ENCODE assay signal across 14 cellular contexts in genomic region chr1:19427087-19427781, GRCh38. TPM values are rescaled to one million over a fixed set of nuclear protein-coding genes. Genes with fewer than 3 reads are reported as not detected.
A peak's percentile ranks its signal among the peaks of the same experiment; 100 is the strongest.
DNase-seq lines count a peak whose midpoint lies in the region; ATAC-seq and TF ChIP-seq lines count a peak whose summit lies in the region.
"Had no signal": no experiment of that assay in that cellular context is flagged by ENCODE, and none has a peak within 500 bp of the region (broad histone marks: within the 10 kb centered on the region; RNA-seq: fewer than 3 reads in every experiment).

No MANE protein-coding gene starts in this region.

- peak; percentile 94 for DNase-seq in H4 (ENCODE audit: low spot score)
- DNase-seq in stomach = no peak
- no peak for DNase-seq in DMS153 treated with DMSO at 0.1 percent for 48 hours (lab: John Stamatoyannopoulos, UW; ENCODE audit: unreplicated experiment)
- no peak for DNase-seq in DMS153 (lab: John Stamatoyannopoulos, UW)
- DNase-seq: activated CD4-positive, alpha-beta T cell treated with anti-CD3 and anti-CD28 coated beads, Interleukin-2, amount 10 ng/mL, durations not matched to agents 24 days and 14 days; brain microvascular endothelial cell; GDM1; hippocampal formation; NCI-H146; nucleus accumbens had no signal

- TF ChIP-seq CTCF in liver (IDR thresholded peaks at IDR 0.05; ENCODE audit: low read depth, low read length, missing input control) (no peak), stomach (IDR thresholded peaks at IDR 0.05) (no peak)

- H3K9me3 ChIP-seq in liver (ENCODE audit: control insufficient read depth in 4 of 4, low read length in 3 of 4) (no peaks in the 10 kb centered on the region), stomach (no peaks in the 10 kb centered on the region)

- no peak for TF ChIP-seq POLR2A in stomach (IDR thresholded peaks at IDR 0.05)

- H3K4me3 ChIP-seq in liver (ENCODE audit: low read depth in 1 of 3, low read length in 3 of 3) (no peak overlapping the region), stomach (no peak overlapping the region)

- no peaks in the 10 kb centered on the region for H3K36me3 ChIP-seq in liver (ENCODE audit: control insufficient read depth in 4 of 4, insufficient read depth in 3 of 4, low read depth in 1 of 4, low read length in 3 of 4)
- H3K36me3 ChIP-seq in stomach = peaks cover 0 to 4% (median 0%) of the 10 kb centered on the region in 4 donors

- intact Hi-C loops in stomach (cut with DNase I; ENCODE audit: low total_unique reads) = no loop called here

- TF ChIP-seq RAD21 in liver (IDR thresholded peaks at IDR 0.05) = no peak

- H3K9ac ChIP-seq in liver (ENCODE audit: low read depth in 1 of 2, low read length in 2 of 2) = no peak overlapping the region

- TF ChIP-seq EP300 in stomach (IDR thresholded peaks at IDR 0.05) = peak; percentile 34

- ATAC-seq in GM19328 (IDR thresholded peaks at IDR 0.05; ENCODE audit: unreplicated experiment) = no peak
- no peak for ATAC-seq in GM19467 (IDR thresholded peaks at IDR 0.05; ENCODE audit: unreplicated experiment)

- 73% methylated on average over 14 of the region's 14 CpGs for WGBS in liver
- 57 to 63% (median 61%) methylated on average over 14 of the region's 14 CpGs for WGBS in stomach, 5 donors

- H3K27ac ChIP-seq in angular gyrus (ENCODE audit: low read depth, low read length) = peak overlapping the region; percentile 23
- peak overlapping the region; percentile 34 to 88 for H3K27ac ChIP-seq in liver (ENCODE audit: low read depth in 1 of 2, low read length in 2 of 2)
- H3K27ac ChIP-seq in stomach = peak overlapping the region; percentile 47 to 90 (median 84)

- H3K27me3 ChIP-seq in liver (ENCODE audit: control insufficient read depth in 4 of 4, insufficient read depth in 4 of 4, low read length in 3 of 4) (no peaks in the 10 kb centered on the region), stomach (no peaks in the 10 kb centered on the region)
- H3K27me3 ChIP-seq: brain microvascular endothelial cell had no signal

- H3K4me1 ChIP-seq in liver (ENCODE audit: control insufficient read depth in 4 of 4, insufficient read depth in 4 of 4, low read length in 3 of 4) (peaks cover 18 to 49% (median 39%) of the 10 kb centered on the region in 4 donors), stomach (peaks cover 72 to 96% (median 84%) of the 10 kb centered on the region in 4 donors)

TF ChIP-seq in liver, 16 proteins besides CTCF, POLR2A, EP300 and RAD21:
- TF ChIP-seq JUND (IDR thresholded peaks at IDR 0.05) = no peak
- no peak for TF ChIP-seq MAX (IDR thresholded peaks at IDR 0.05)

RNA-seq across cellular contexts. Expression of gene CAPZB, which starts 58.1 kb away (rescaled TPM):
- 165 and 184 TPM in 2 replicates for total RNA-seq in H4 (2014; rRNA removed; shearing (Covaris generic))
- total RNA-seq in liver = 10 to 100 TPM; 38.3 to 43.2 TPM
- 10 to 100 TPM; 59.0 to 98.9 TPM for polyA plus RNA-seq in liver
- 100 to 1,000 TPM in 3 of 5 donors, 10 to 100 TPM in 2; 84.9 to 246 (median 112) TPM for total RNA-seq in stomach
- 100 to 1,000 TPM; 188 to 345 (median 256) TPM for polyA plus RNA-seq in stomach

Comparison
In these comparisons a context has a peak if more than half of its experiments do, and no peak if none do; other contexts are left out.
1. H3K27ac ChIP-seq: peak in every context shown above with its lines; median percentile 84 in stomach; 61 in liver; 23 in angular gyrus.